8 cellular contexts compared by ENCODE assay signal in genomic region chr11:65417221-65417701, GRCh38. TPM values are rescaled to one million over a fixed set of nuclear protein-coding genes. Genes with fewer than 3 reads are reported as not detected.
DNase-seq lines count a peak whose midpoint lies in the region; ATAC-seq and TF ChIP-seq lines count a peak whose summit lies in the region.

No MANE protein-coding gene starts in this region.

- DNase-seq in GM10266 (ENCODE audit: extremely low spot score) (peak; percentile 14), RPMI8226 (peak; percentile 58), choroid plexus epithelial cell (ENCODE audit: low read depth) (no peak), mucosa of descending colon (peak in 2 of 3 donors; percentile 48 to 82), vagina (ENCODE audit: extremely low spot score in 2 of 2) (peak in 1 of 2 donors; percentile 87)
- DNase-seq in NK-92 treated with Interleukin-12 subunit alpha and Interleukin-12 subunit beta, amount 100 ng/mL, for 24 hours (lab: John Stamatoyannopoulos, UW): no peak

- intact Hi-C loops in mucosa of descending colon (cut with DNase I, micrococcal nuclease) (no loop called here), vagina (cut with DNase I) (loop anchor here (2.0 to 5.0 kb wide), 2 partner anchors 35 to 92 kb away; partner anchors contain the start of gene SLC25A45)

- H3K4me3 ChIP-seq in choroid plexus epithelial cell (ENCODE audit: low read depth, low read length): peak overlapping the region; percentile 39
- no peak overlapping the region for H3K4me3 ChIP-seq in mucosa of descending colon
- peak overlapping the region; percentile 58 to 96 for H3K4me3 ChIP-seq in vagina

- TF ChIP-seq CTCF in GM10266 (IDR thresholded peaks at IDR 0.05; ENCODE audit: control insufficient read depth, insufficient read depth, low read depth, missing control alignments): no peak
- no peak for TF ChIP-seq CTCF in choroid plexus epithelial cell (conservative IDR thresholded peaks at IDR 0.05; ENCODE audit: low read depth, low read length)
- TF ChIP-seq CTCF in mucosa of descending colon (IDR thresholded peaks at IDR 0.05): no peak
- no peak for TF ChIP-seq CTCF in vagina (IDR thresholded peaks at IDR 0.05)

- H3K9me3 ChIP-seq in mucosa of descending colon (no peaks in the 10 kb centered on the region), vagina (no peaks in the 10 kb centered on the region)

- no peaks in the 10 kb centered on the region for H3K27me3 ChIP-seq in vagina

- H3K27ac ChIP-seq in vagina: peak overlapping the region; percentile 99

- ATAC-seq in mucosa of descending colon (no peak), HG03521 (IDR thresholded peaks at IDR 0.05; ENCODE audit: unreplicated experiment) (no peak), GM18867 (IDR thresholded peaks at IDR 0.05; ENCODE audit: unreplicated experiment) (no peak)

- H3K4me1 ChIP-seq in mucosa of descending colon (ENCODE audit: low read depth): peaks cover 51% of the 10 kb centered on the region
- H3K4me1 ChIP-seq in vagina: peaks cover 58% of the 10 kb centered on the region

- no peak for TF ChIP-seq POLR2A in vagina (IDR thresholded peaks at IDR 0.05)

- H3K36me3 ChIP-seq in mucosa of descending colon (ENCODE audit: low read depth) (no peaks in the 10 kb centered on the region), vagina (peaks cover 0 to 6% of the 10 kb centered on the region in 2 donors)

RNA-seq across cellular contexts. Expression of gene NEAT1, which starts 5.3 kb away (rescaled TPM):
- 1,000 to 10,000 TPM; 1,133 to 1,409 (median 1,237) TPM for total RNA-seq in mucosa of descending colon
- 857 TPM for total RNA-seq in vagina

RNA-seq across cellular contexts. Expression of gene FRMD8, which starts 30.8 kb away (rescaled TPM):
- total RNA-seq in mucosa of descending colon (10 to 100 TPM; 27.1 to 44.1 (median 42.3) TPM), vagina (53.3 TPM)

RNA-seq across cellular contexts. Expression of gene SLC25A45, which starts 34.8 kb away (rescaled TPM):
- total RNA-seq in mucosa of descending colon: 10 to 100 TPM in 2 of 3 donors, 1 to 10 TPM in 1; 8.0 to 10.5 (median 10.1) TPM
- total RNA-seq in vagina: 2.2 TPM

Comparison
In these comparisons a context has a peak if more than half of its experiments do, and no peak if none do; other contexts are left out.
1. DNase-seq: peak in GM10266 (single experiment), RPMI8226 (single experiment) and mucosa of descending colon (2 of 3); none in choroid plexus epithelial cell (single experiment) and NK-92 treated with Interleukin-12 subunit alpha and Interleukin-12 subunit beta, amount 100 ng/mL, for 24 hours (single experiment).